17 cellular contexts compared by ENCODE assay signal in genomic region chr9:4805519-4805918, GRCh38.
"Had no signal": no experiment of that assay in that cellular context is flagged by ENCODE, and none has a peak within 500 bp of the region (broad histone marks: within the 10 kb centered on the region; RNA-seq: fewer than 3 reads in every experiment).

No MANE protein-coding gene starts in this region.

- H3K4me3 Mint-ChIP-seq: activated CD4-positive, alpha-beta T cell treated with anti-CD3 and anti-CD28 coated beads for 36 hours; natural killer cell; T-helper 1 cell treated with Interleukin-12 subunit alpha and Interleukin-12 subunit beta and Interleukin-4 antibody, amounts not matched to agents 30 μg/mL and 1 μg/mL, for 36 hours had no signal

- H3K27ac Mint-ChIP-seq: activated CD4-positive, alpha-beta T cell treated with anti-CD3 and anti-CD28 coated beads for 36 hours; T-helper 1 cell treated with Interleukin-12 subunit alpha and Interleukin-12 subunit beta and Interleukin-4 antibody, amounts not matched to agents 30 μg/mL and 1 μg/mL, for 36 hours had no signal

- H3K4me3 ChIP-seq: esophagus muscularis mucosa, lower lobe of right lung, sigmoid colon, thyroid gland, uterus had no signal

- H3K27me3 ChIP-seq: esophagus muscularis mucosa, sigmoid colon, thyroid gland, uterus had no signal

- H3K27ac ChIP-seq: esophagus muscularis mucosa, lower lobe of right lung, sigmoid colon, thyroid gland, uterus, WERI-Rb-1 had no signal

- H3K4me1 ChIP-seq: esophagus muscularis mucosa, lower lobe of right lung, sigmoid colon, thyroid gland, uterus had no signal

- H3K9me3 ChIP-seq: thyroid gland, uterus had no signal

- DNase-seq: activated CD4-positive, alpha-beta T cell treated with anti-CD3 and anti-CD28 coated beads for 36 hours; activated CD4-positive, alpha-beta T cell treated with anti-CD3 and anti-CD28 coated beads, Interleukin-2, amount 50 U/mL, for 48 hours; activated naive CD4-positive, alpha-beta T cell; cerebellar nuclear complex; effector memory CD4-positive, alpha-beta T cell; left cardiac atrium; lower lobe of right lung; natural killer cell; nucleus accumbens; sigmoid colon; stimulated activated CD4-positive, alpha-beta T cell treated with anti-CD3 and anti-CD28 coated beads, Interleukin-4, amount 100 ng/mL, for 24 hours; stimulated activated naive CD4-positive, alpha-beta T cell treated with Interleukin-2 at 50 U/mL for 16 hours; thyroid gland; uterus; WERI-Rb-1 had no signal

- ATAC-seq: activated CD4-positive, alpha-beta T cell treated with anti-CD3 and anti-CD28 coated beads for 36 hours; left cardiac atrium had no signal

- H3K27me3 Mint-ChIP-seq: activated CD4-positive, alpha-beta T cell treated with anti-CD3 and anti-CD28 coated beads for 36 hours had no signal

- H3K36me3 ChIP-seq: esophagus muscularis mucosa, lower lobe of right lung, sigmoid colon, thyroid gland, uterus, WERI-Rb-1 had no signal
